8 cellular contexts compared by ENCODE assay signal in the genomic region with DNA sequence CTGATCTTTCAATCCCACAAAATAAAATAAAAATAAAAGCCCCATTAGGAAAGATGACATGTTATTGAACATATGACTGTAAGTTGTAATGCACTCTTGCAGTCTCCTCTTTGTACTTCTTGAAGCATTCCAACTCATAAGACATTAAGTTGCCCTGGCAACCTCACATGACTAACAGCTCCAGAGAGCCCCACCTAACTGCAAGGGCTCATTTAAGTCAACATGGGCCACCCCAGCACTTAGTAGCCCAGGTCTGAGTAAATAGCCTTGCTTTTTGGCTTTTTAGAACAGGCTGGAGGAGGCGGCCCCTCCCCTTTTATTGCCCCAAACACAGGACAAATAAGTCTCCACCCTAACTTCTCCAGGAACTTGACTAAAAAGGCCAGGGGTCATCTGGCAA.
DNase-seq lines count a peak whose midpoint lies in the region; ATAC-seq, FAIRE-seq and TF ChIP-seq lines count a peak whose summit lies in the region.

No MANE protein-coding gene starts in this region.

- H3K23ac ChIP-seq in mesenchymal stem cell (ENCODE audit: low read length in 2 of 2): no peak overlapping the region

- no peaks in the 10 kb centered on the region for H3K36me3 ChIP-seq in CD8-positive, alpha-beta T cell (ENCODE audit: insufficient read depth, low read length)
- H3K36me3 ChIP-seq in Karpas-422 (ENCODE audit: insufficient read depth, low read length): no peaks in the 10 kb centered on the region
- no peaks in the 10 kb centered on the region for H3K36me3 ChIP-seq in bronchial epithelial cell (ENCODE audit: control insufficient read depth, insufficient read depth, low read length)
- no peaks in the 10 kb centered on the region for H3K36me3 ChIP-seq in mesenchymal stem cell (ENCODE audit: control insufficient read depth in 1 of 2, insufficient read depth in 2 of 2, low read depth in 1 of 2, low read length in 2 of 2)
- H3K36me3 ChIP-seq in uterus: no peaks in the 10 kb centered on the region
- no peaks in the 10 kb centered on the region for H3K36me3 ChIP-seq in GM23338 (ENCODE audit: insufficient read depth)

- H3K4me3 Mint-ChIP-seq in CD8-positive, alpha-beta T cell: no peak overlapping the region
- H3K4me3 Mint-ChIP-seq in GM23338: no peak overlapping the region

- H3K27ac Mint-ChIP-seq in CD8-positive, alpha-beta T cell: no peak overlapping the region
- no peak overlapping the region for H3K27ac Mint-ChIP-seq in GM23338

- H3K9ac ChIP-seq in Karpas-422 (ENCODE audit: low read length) (peak overlapping the region; percentile 19; the same call in 1 of the 2 replicates), mesenchymal stem cell (ENCODE audit: low read length) (peak overlapping the region; percentile 93)

- H4K91ac ChIP-seq in mesenchymal stem cell (ENCODE audit: low read length): no peak overlapping the region

- H2AFZ ChIP-seq in Karpas-422 (ENCODE audit: low read length): peak overlapping the region; percentile 36; the same call in 1 of the 2 replicates
- H2AFZ ChIP-seq in mesenchymal stem cell (ENCODE audit: low read depth, low read length): peak overlapping the region; percentile 82
- no peak overlapping the region for H2AFZ ChIP-seq in GM23338

- no peaks in the 10 kb centered on the region for H3K79me1 ChIP-seq in mesenchymal stem cell (replicated peaks; ENCODE audit: low read length, poor library complexity, severe bottlenecking)

- WGBS in mesenchymal stem cell: 0% methylated on average over 1 of the region's 1 CpG

- H3K4me3 ChIP-seq in CD8-positive, alpha-beta T cell (ENCODE audit: low read depth, low read length): no peak overlapping the region
- H3K4me3 ChIP-seq in Karpas-422 (ENCODE audit: low read length) (peak overlapping the region; percentile 39; the same call in 1 of the 2 replicates), bronchial epithelial cell (ENCODE audit: low read depth, low read length) (no peak overlapping the region), mesenchymal stem cell (ENCODE audit: insufficient read depth in 1 of 2, low read depth in 1 of 2, low read length in 2 of 2) (peak overlapping the region in 1 of 2 experiments; percentile 71), uterus (no peak overlapping the region), GM23338 (no peak overlapping the region)

- DNase-seq in CD8-positive, alpha-beta T cell: no peak
- DNase-seq in Karpas-422: no peak
- DNase-seq in bronchial epithelial cell (ENCODE audit: low read depth): peak; percentile 92
- peak; percentile 86 for DNase-seq in mesenchymal stem cell
- DNase-seq in uterus: peak; percentile 17 to 20
- no peak for DNase-seq in GM23338 (ENCODE audit: low spot score)

- H4K8ac ChIP-seq in mesenchymal stem cell (ENCODE audit: low read length): no peak overlapping the region

- peak; percentile 31 for ATAC-seq in CD8-positive, alpha-beta T cell
- no peak for ATAC-seq in HG03095 (IDR thresholded peaks at IDR 0.05; ENCODE audit: unreplicated experiment)
- ATAC-seq in GM21526 (IDR thresholded peaks at IDR 0.05; ENCODE audit: low FRiP score, unreplicated experiment): no peak
- ATAC-seq in GM23338: no peak

- TF ChIP-seq POLR2A in uterus (IDR thresholded peaks at IDR 0.05): no peak

- H3K9me3 Mint-ChIP-seq in CD8-positive, alpha-beta T cell: no peaks in the 10 kb centered on the region
- no peaks in the 10 kb centered on the region for H3K9me3 Mint-ChIP-seq in GM23338

- no peak overlapping the region for H3K18ac ChIP-seq in mesenchymal stem cell (ENCODE audit: low read depth in 1 of 2, low read length in 2 of 2)

- peaks cover 8% of the 10 kb centered on the region for H3K4me1 ChIP-seq in CD8-positive, alpha-beta T cell (ENCODE audit: insufficient read depth, low read length)
- H3K4me1 ChIP-seq in Karpas-422 (ENCODE audit: low read length) (peaks cover 54% of the 10 kb centered on the region), mesenchymal stem cell (ENCODE audit: control insufficient read depth, insufficient read depth, low read depth, low read length) (peaks cover 4% of the 10 kb centered on the region), uterus (no peaks in the 10 kb centered on the region), GM23338 (ENCODE audit: insufficient read depth) (peaks cover 30% of the 10 kb centered on the region)

- no peak overlapping the region for H3K14ac ChIP-seq in mesenchymal stem cell (ENCODE audit: low read length in 2 of 2)

- H3K9me2 ChIP-seq in Karpas-422 (replicated peaks; ENCODE audit: insufficient read depth, low read length): no peaks in the 10 kb centered on the region
- H3K9me2 ChIP-seq in GM23338 (ENCODE audit: insufficient read depth): no peaks in the 10 kb centered on the region

- H3K27ac ChIP-seq in CD8-positive, alpha-beta T cell (ENCODE audit: low read depth, low read length): no peak overlapping the region
- H3K27ac ChIP-seq in Karpas-422 (ENCODE audit: low read length) (no peak overlapping the region), mesenchymal stem cell (ENCODE audit: low read length, poor library complexity, severe bottlenecking) (peak overlapping the region; percentile 78), uterus (peak overlapping the region in 1 of 2 donors; percentile 53), GM23338 (ENCODE audit: low read depth) (no peak overlapping the region)

- no peak overlapping the region for H2AK5ac ChIP-seq in mesenchymal stem cell (ENCODE audit: low read length, severe bottlenecking)

- no peak for FAIRE-seq in bronchial epithelial cell (lab: Jason Lieb, UNC)

- peak overlapping the region in 1 of 2 experiments; percentile 40 for H3K4ac ChIP-seq in mesenchymal stem cell (ENCODE audit: low read depth in 1 of 2, low read length in 2 of 2)

- no peaks in the 10 kb centered on the region for H3K27me3 ChIP-seq in CD8-positive, alpha-beta T cell (ENCODE audit: insufficient read depth, low read length)
- H3K27me3 ChIP-seq in Karpas-422 (ENCODE audit: low read length) (no peaks in the 10 kb centered on the region), bronchial epithelial cell (ENCODE audit: control insufficient read depth, insufficient read depth, low read length) (no peaks in the 10 kb centered on the region), mesenchymal stem cell (ENCODE audit: control insufficient read depth in 1 of 2, insufficient read depth in 1 of 2, low read length in 2 of 2) (no peaks in the 10 kb centered on the region), uterus (no peaks in the 10 kb centered on the region), GM23338 (ENCODE audit: insufficient read depth) (peaks cover 57% of the 10 kb centered on the region)

- peak overlapping the region; percentile 29 to 54 for H2BK12ac ChIP-seq in mesenchymal stem cell (ENCODE audit: low read length in 2 of 2)

- no peaks in the 10 kb centered on the region for H3K36me3 Mint-ChIP-seq in CD8-positive, alpha-beta T cell
- no peaks in the 10 kb centered on the region for H3K36me3 Mint-ChIP-seq in GM23338 (ENCODE audit: low read depth)

- no peaks in the 10 kb centered on the region for H3K9me3 ChIP-seq in CD8-positive, alpha-beta T cell (ENCODE audit: low read length)
- H3K9me3 ChIP-seq in Karpas-422 (ENCODE audit: low read length): no peaks in the 10 kb centered on the region
- no peaks in the 10 kb centered on the region for H3K9me3 ChIP-seq in mesenchymal stem cell (ENCODE audit: control insufficient read depth, low read length)
- H3K9me3 ChIP-seq in uterus: no peaks in the 10 kb centered on the region

- no peak overlapping the region for H2BK5ac ChIP-seq in mesenchymal stem cell (ENCODE audit: low read depth, low read length, poor library complexity, severe bottlenecking)

- POLR2A ChIA-PET in CD8-positive, alpha-beta T cell (lab: Charles Lee): no interaction called here

- H4K20me1 ChIP-seq in Karpas-422 (ENCODE audit: insufficient read depth, low read depth, low read length) (no peaks in the 10 kb centered on the region), GM23338 (replicated peaks; ENCODE audit: insufficient read depth) (no peaks in the 10 kb centered on the region)

- TF ChIP-seq CTCF in CD8-positive, alpha-beta T cell (IDR thresholded peaks at IDR 0.05): no peak
- no peak for TF ChIP-seq CTCF in bronchial epithelial cell (IDR thresholded peaks at IDR 0.05; ENCODE audit: insufficient read depth, low read length, severe bottlenecking)
- TF ChIP-seq CTCF in uterus (IDR thresholded peaks at IDR 0.05): no peak
- TF ChIP-seq CTCF in GM23338 (conservative IDR thresholded peaks at IDR 0.05; ENCODE audit: low read depth in 2 of 2): no peak

- no peaks in the 10 kb centered on the region for H3K79me2 ChIP-seq in Karpas-422 (ENCODE audit: low read length)
- no peaks in the 10 kb centered on the region for H3K79me2 ChIP-seq in GM23338 (replicated peaks; ENCODE audit: insufficient read depth)

- peaks cover 19% of the 10 kb centered on the region for H3K4me1 Mint-ChIP-seq in CD8-positive, alpha-beta T cell (ENCODE audit: low read depth)
- H3K4me1 Mint-ChIP-seq in GM23338: peaks cover 60% of the 10 kb centered on the region

- 0 out of 2 replicates have a peak, but pooled peaks cover 9% of the 10 kb centered on the region for H3F3A ChIP-seq in GM23338 (replicated peaks; ENCODE audit: low read depth)

- peak overlapping the region; percentile 61 for H3K4me2 ChIP-seq in Karpas-422 (ENCODE audit: low read depth, low read length, poor library complexity, severe bottlenecking)
- H3K4me2 ChIP-seq in mesenchymal stem cell (ENCODE audit: low read length, poor library complexity, severe bottlenecking): no peak overlapping the region
- H3K4me2 ChIP-seq in GM23338: no peak overlapping the region

- no peak overlapping the region for H2BK120ac ChIP-seq in mesenchymal stem cell (ENCODE audit: low read depth, low read length)

- H2BK15ac ChIP-seq in mesenchymal stem cell (ENCODE audit: low read depth, poor library complexity, severe bottlenecking): no peak overlapping the region

- H3K27me3 Mint-ChIP-seq in CD8-positive, alpha-beta T cell (ENCODE audit: low read depth): peaks cover 54% of the 10 kb centered on the region
- H3K27me3 Mint-ChIP-seq in GM23338 (ENCODE audit: insufficient read depth, low read depth, poor library complexity): peaks cover 49% of the 10 kb centered on the region

- CTCF ChIA-PET in CD8-positive, alpha-beta T cell (lab: Charles Lee): no interaction called here

- intact Hi-C loops in CD8-positive, alpha-beta T cell (cut with DNase I, micrococcal nuclease): no loop called here
- intact Hi-C loops in uterus (cut with DNase I; ENCODE audit: low total_unique reads): no loop called here

TF ChIP-seq in GM23338, 12 proteins besides CTCF, POLR2A, EP300 and RAD21 (continues in another document):
- TF ChIP-seq POLR2AphosphoS5 (IDR thresholded peaks at IDR 0.05; ENCODE audit: low read depth) (no peak), ZNF114 (CRISPR knock-in tag; IDR thresholded peaks at IDR 0.05) (no peak), EZH2phosphoT487 (IDR thresholded peaks at IDR 0.05; ENCODE audit: unreplicated experiment) (no peak), EZH2 (IDR thresholded peaks at IDR 0.05; ENCODE audit: low read depth, unreplicated experiment) (no peak)

Comparison
In these comparisons a context has a peak if more than half of its experiments do, and no peak if none do; other contexts are left out.
1. DNase-seq: peak in bronchial epithelial cell (single experiment), mesenchymal stem cell (single experiment) and uterus (2 of 2); none in CD8-positive, alpha-beta T cell (0 of 7), Karpas-422 (single experiment) and GM23338 (single experiment).